ENCODE assay signal across 24 cellular contexts in genomic region chr14:39275395-39275794, GRCh38. TPM values are rescaled to one million over a fixed set of nuclear protein-coding genes. Genes with fewer than 3 reads are reported as not detected.
DNase-seq lines count a peak whose midpoint lies in the region; ATAC-seq and TF ChIP-seq lines count a peak whose summit lies in the region.
"Had no signal": no experiment of that assay in that cellular context is flagged by ENCODE, and none has a peak within 500 bp of the region (broad histone marks: within the 10 kb centered on the region; RNA-seq: fewer than 3 reads in every experiment).

No MANE protein-coding gene starts in this region.

- no peak overlapping the region for H3K4me3 Mint-ChIP-seq in activated T-cell treated with anti-CD3 and anti-CD28 coated beads, Interleukin-2, amount 50 U/mL, for 72 hours
- no peak overlapping the region for H3K4me3 Mint-ChIP-seq in activated T-cell treated with anti-CD3 and anti-CD28 coated beads, Interleukin-2, amount 50 U/mL, for 4 hours
- H3K4me3 Mint-ChIP-seq in central memory CD8-positive, alpha-beta T cell = peak overlapping the region; percentile 6
- no peak overlapping the region for H3K4me3 Mint-ChIP-seq in memory B cell
- H3K4me3 Mint-ChIP-seq in stimulated activated memory B cell treated with anti-CD40 and anti-IgM and Interleukin-4, amounts not matched to agents 10 μg/mL and 1 μg/mL and 100 μg/mL, for 72 hours = no peak overlapping the region
- H3K4me3 Mint-ChIP-seq: CD14-positive monocyte had no signal

- peak overlapping the region; percentile 87 for H3K27ac Mint-ChIP-seq in activated T-cell treated with anti-CD3 and anti-CD28 coated beads, Interleukin-2, amount 50 U/mL, for 72 hours
- H3K27ac Mint-ChIP-seq in central memory CD8-positive, alpha-beta T cell (ENCODE audit: low read depth) = peak overlapping the region; percentile 91
- peak overlapping the region; percentile 48 for H3K27ac Mint-ChIP-seq in memory B cell
- H3K27ac Mint-ChIP-seq in stimulated activated memory B cell treated with anti-CD40 and anti-IgM and Interleukin-4, amounts not matched to agents 10 μg/mL and 1 μg/mL and 100 μg/mL, for 72 hours = peak overlapping the region; percentile 64

- peaks cover 77% of the 10 kb centered on the region for H3K4me1 Mint-ChIP-seq in activated T-cell treated with anti-CD3 and anti-CD28 coated beads, Interleukin-2, amount 50 U/mL, for 72 hours (ENCODE audit: low read depth)
- peaks cover 68% of the 10 kb centered on the region for H3K4me1 Mint-ChIP-seq in activated T-cell treated with anti-CD3 and anti-CD28 coated beads, Interleukin-2, amount 50 U/mL, for 4 hours (ENCODE audit: low read depth)
- peaks cover 76% of the 10 kb centered on the region for H3K4me1 Mint-ChIP-seq in central memory CD8-positive, alpha-beta T cell
- peaks cover 27% of the 10 kb centered on the region for H3K4me1 Mint-ChIP-seq in memory B cell
- peaks cover 67% of the 10 kb centered on the region for H3K4me1 Mint-ChIP-seq in stimulated activated memory B cell treated with anti-CD40 and anti-IgM and Interleukin-4, amounts not matched to agents 10 μg/mL and 1 μg/mL and 100 μg/mL, for 72 hours

- no peak overlapping the region for H3K4me3 ChIP-seq in lower leg skin (ENCODE audit: low read depth, poor library complexity, severe bottlenecking)
- H3K4me3 ChIP-seq: Peyer's patch had no signal

- TF ChIP-seq POLR2A in lower leg skin (IDR thresholded peaks at IDR 0.05) = no peak

- WGBS in lower leg skin, 2 donors = 92 to 94% methylated on average over 5 of the region's 5 CpGs

- H3K36me3 Mint-ChIP-seq in activated T-cell treated with anti-CD3 and anti-CD28 coated beads, Interleukin-2, amount 50 U/mL, for 72 hours (ENCODE audit: insufficient read depth in 2 of 2) = peaks cover 12 to 46% of the 10 kb centered on the region in 2 donors
- peaks cover 17% of the 10 kb centered on the region for H3K36me3 Mint-ChIP-seq in activated T-cell treated with anti-CD3 and anti-CD28 coated beads, Interleukin-2, amount 50 U/mL, for 4 hours (ENCODE audit: insufficient read depth)
- H3K36me3 Mint-ChIP-seq in central memory CD8-positive, alpha-beta T cell (ENCODE audit: insufficient read depth) = peaks cover 19% of the 10 kb centered on the region
- peaks cover 21% of the 10 kb centered on the region for H3K36me3 Mint-ChIP-seq in memory B cell
- peaks cover 38% of the 10 kb centered on the region for H3K36me3 Mint-ChIP-seq in stimulated activated memory B cell treated with anti-CD40 and anti-IgM and Interleukin-4, amounts not matched to agents 10 μg/mL and 1 μg/mL and 100 μg/mL, for 72 hours

- no peak for DNase-seq in activated T-cell treated with anti-CD3 and anti-CD28 coated beads, Interleukin-2, amount 50 U/mL, for 72 hours
- DNase-seq in activated T-cell treated with anti-CD3 and anti-CD28 coated beads, Interleukin-2, amount 50 U/mL, for 4 hours = no peak
- no peak for DNase-seq in central memory CD8-positive, alpha-beta T cell (ENCODE audit: low spot score in 2 of 2)
- DNase-seq in memory B cell (ENCODE audit: low spot score in 2 of 2) (no peak), lower leg skin (ENCODE audit: low spot score in 2 of 2) (no peak)
- DNase-seq: AML-193, Calu3, DMS53, GOT3, Kasumi-1, MM.1S, NCI-H1092, NCI-H1436 treated with DMSO at 0.1 percent for 48 hours, NCI-H2029, NCI-H2171, NCI-H446, NCI-H526 treated with DMSO at 0.1 percent for 48 hours, Peyer's patch had no signal

- no peak for TF ChIP-seq CTCF in lower leg skin (IDR thresholded peaks at IDR 0.05)

- H3K27me3 Mint-ChIP-seq in activated T-cell treated with anti-CD3 and anti-CD28 coated beads, Interleukin-2, amount 50 U/mL, for 72 hours (ENCODE audit: low read depth) = no peaks in the 10 kb centered on the region
- H3K27me3 Mint-ChIP-seq in activated T-cell treated with anti-CD3 and anti-CD28 coated beads, Interleukin-2, amount 50 U/mL, for 4 hours (ENCODE audit: low read depth) = no peaks in the 10 kb centered on the region
- H3K27me3 Mint-ChIP-seq in central memory CD8-positive, alpha-beta T cell = no peaks in the 10 kb centered on the region
- H3K27me3 Mint-ChIP-seq in memory B cell = no peaks in the 10 kb centered on the region
- H3K27me3 Mint-ChIP-seq in stimulated activated memory B cell treated with anti-CD40 and anti-IgM and Interleukin-4, amounts not matched to agents 10 μg/mL and 1 μg/mL and 100 μg/mL, for 72 hours = no peaks in the 10 kb centered on the region

- peaks cover 0 to 9% of the 10 kb centered on the region in 2 donors for H3K9me3 Mint-ChIP-seq in activated T-cell treated with anti-CD3 and anti-CD28 coated beads, Interleukin-2, amount 50 U/mL, for 72 hours
- peaks cover 5% of the 10 kb centered on the region for H3K9me3 Mint-ChIP-seq in activated T-cell treated with anti-CD3 and anti-CD28 coated beads, Interleukin-2, amount 50 U/mL, for 4 hours
- H3K9me3 Mint-ChIP-seq in central memory CD8-positive, alpha-beta T cell = no peaks in the 10 kb centered on the region
- H3K9me3 Mint-ChIP-seq in memory B cell = no peaks in the 10 kb centered on the region
- H3K9me3 Mint-ChIP-seq in stimulated activated memory B cell treated with anti-CD40 and anti-IgM and Interleukin-4, amounts not matched to agents 10 μg/mL and 1 μg/mL and 100 μg/mL, for 72 hours = no peaks in the 10 kb centered on the region

- intact Hi-C loops in lower leg skin (cut with DNase I; ENCODE audit: low total_unique reads) = no loop called here

- ATAC-seq in activated T-cell treated with anti-CD3 and anti-CD28 coated beads, Interleukin-2, amount 50 U/mL, for 72 hours (replicated peaks in 1 of 2) = no peak
- no peak for ATAC-seq in activated T-cell treated with anti-CD3 and anti-CD28 coated beads, Interleukin-2, amount 50 U/mL, for 4 hours
- no peak for ATAC-seq in central memory CD8-positive, alpha-beta T cell (replicated peaks; ENCODE audit: extremely low read depth, poor library complexity, severe bottlenecking)
- no peak for ATAC-seq in memory B cell (ENCODE audit: low read depth)
- no peak for ATAC-seq in stimulated activated memory B cell treated with anti-CD40 and anti-IgM and Interleukin-4, amounts not matched to agents 10 μg/mL and 1 μg/mL and 100 μg/mL, for 72 hours
- no peak for ATAC-seq in HG03139 (IDR thresholded peaks at IDR 0.05; ENCODE audit: unreplicated experiment)
- ATAC-seq in HG02973 (IDR thresholded peaks at IDR 0.05; ENCODE audit: unreplicated experiment) = no peak
- ATAC-seq: HCT116, Right ventricle myocardium inferior had no signal

RNA-seq across cellular contexts. Expression of gene MIA2, which starts 41.7 kb away (rescaled TPM):
- 10 to 100 TPM; 54.5 to 56.7 TPM for total RNA-seq in activated T-cell treated with anti-CD3 and anti-CD28 coated beads, Interleukin-2, amount 50 U/mL, for 72 hours
- 10 to 100 TPM; 14.7 to 19.7 (median 14.8) TPM for total RNA-seq in activated T-cell treated with anti-CD3 and anti-CD28 coated beads, Interleukin-2, amount 50 U/mL, for 4 hours
- 10 to 100 TPM; 14.0 to 19.5 (median 15.8) TPM for total RNA-seq in lower leg skin
